ENCODE assay signal across 1 cellular context in genomic region chr1:244834596-244835275, GRCh38.
A peak's percentile ranks its signal among the peaks of the same experiment; 100 is the strongest.
TF ChIP-seq lines count a peak whose summit lies in the region.

No MANE protein-coding gene starts in this region.

TF ChIP-seq in K562, 482 proteins besides CTCF, POLR2A, EP300 and RAD21 (continued from another document and continues in another):
- TF ChIP-seq, protein P1, sequence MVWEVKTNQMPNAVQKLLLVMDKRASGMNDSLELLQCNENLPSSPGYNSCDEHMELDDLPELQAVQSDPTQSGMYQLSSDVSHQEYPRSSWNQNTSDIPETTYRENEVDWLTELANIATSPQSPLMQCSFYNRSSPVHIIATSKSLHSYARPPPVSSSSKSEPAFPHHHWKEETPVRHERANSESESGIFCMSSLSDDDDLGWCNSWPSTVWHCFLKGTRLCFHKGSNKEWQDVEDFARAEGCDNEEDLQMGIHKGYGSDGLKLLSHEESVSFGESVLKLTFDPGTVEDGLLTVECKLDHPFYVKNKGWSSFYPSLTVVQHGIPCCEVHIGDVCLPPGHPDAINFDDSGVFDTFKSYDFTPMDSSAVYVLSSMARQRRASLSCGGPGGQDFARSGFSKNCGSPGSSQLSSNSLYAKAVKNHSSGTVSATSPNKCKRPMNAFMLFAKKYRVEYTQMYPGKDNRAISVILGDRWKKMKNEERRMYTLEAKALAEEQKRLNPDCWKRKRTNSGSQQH (CRISPR knock-in tag; IDR thresholded peaks at IDR 0.05), result peak; percentile 21; the same call in 1 of the 2 replicates
- TF ChIP-seq ZNF263 (CRISPR knock-in tag; IDR thresholded peaks at IDR 0.05; ENCODE audit: borderline replicate concordance), result no peak
- no peak for TF ChIP-seq TOE1 (IDR thresholded peaks at IDR 0.05; ENCODE audit: borderline replicate concordance)
- TF ChIP-seq TOE1 (CRISPR knock-in tag; IDR thresholded peaks at IDR 0.05; ENCODE audit: borderline replicate concordance, low read depth), result peak; percentile 93; the same call in 1 of the 2 replicates
- TF ChIP-seq CHD1 (IDR thresholded peaks at IDR 0.05; ENCODE audit: low read length), result peak; percentile 97
- TF ChIP-seq ARID1B (IDR thresholded peaks at IDR 0.05), result 0 out of 2 replicates have a peak, but pooled peaks have one; percentile 10
- peak; percentile 57; the same call in 1 of the 2 replicates for TF ChIP-seq JUN (IDR thresholded peaks at IDR 0.05; ENCODE audit: borderline replicate concordance, low read depth, low read length)
- TF ChIP-seq JUN (CRISPR knock-in tag; IDR thresholded peaks at IDR 0.05; ENCODE audit: borderline replicate concordance), result 0 out of 2 replicates have a peak, but pooled peaks have one; percentile 22
- TF ChIP-seq BCOR (IDR thresholded peaks at IDR 0.05), result peak; percentile 6; the same call in 1 of the 2 replicates
- TF ChIP-seq ZNF740 (CRISPR knock-in tag; IDR thresholded peaks at IDR 0.05), result no peak; the same call in 1 of the 2 replicates
- peak in 1 of 2 experiments; percentile 71; a peak in 1 of 4 replicates for TF ChIP-seq ZNF740 (tag; IDR thresholded peaks at IDR 0.05)
- peak; percentile 1; the same call in 1 of the 2 replicates for TF ChIP-seq EGR1 (conservative IDR thresholded peaks at IDR 0.05)
- peak; percentile 81; the same call in 1 of the 2 replicates for TF ChIP-seq ZNF232 (CRISPR knock-in tag; IDR thresholded peaks at IDR 0.05)
- TF ChIP-seq ZC3H8 (IDR thresholded peaks at IDR 0.05), result peak; percentile 13; the same call in 1 of the 2 replicates
- TF ChIP-seq U2AF1 (optimal IDR thresholded peaks at IDR 0.05; ENCODE audit: low read depth, low read length), result no peak
- TF ChIP-seq JUND (IDR thresholded peaks at IDR 0.05; ENCODE audit: borderline replicate concordance, low read depth, low read length), result peak; percentile 60
- TF ChIP-seq JUND (tag; IDR thresholded peaks at IDR 0.05; ENCODE audit: borderline replicate concordance, low read depth, low read length), result peak; percentile 69; the same call in 2 of the 3 replicates
- TF ChIP-seq ZHX1 (conservative IDR thresholded peaks at IDR 0.05; ENCODE audit: low read length), result no peak; the same call in 1 of the 2 replicates
- no peak for TF ChIP-seq ELF4 (CRISPR knock-in tag; IDR thresholded peaks at IDR 0.05)
- no peak for TF ChIP-seq GTF2F1 (IDR thresholded peaks at IDR 0.05; ENCODE audit: low read depth, low read length)
- TF ChIP-seq E2F3 (CRISPR knock-in tag; IDR thresholded peaks at IDR 0.05), result peak; percentile 62; the same call in 1 of the 2 replicates
- no peak; a peak in 1 of 4 replicates for TF ChIP-seq SRF (CRISPR knock-in tag; IDR thresholded peaks at IDR 0.05)
- TF ChIP-seq CBX1 (IDR thresholded peaks at IDR 0.05; ENCODE audit: low read depth), result peak; percentile 92; the same call in 1 of the 2 replicates
- peak; percentile 80; the same call in 1 of the 2 replicates for TF ChIP-seq NR3C1 (CRISPR knock-in tag; IDR thresholded peaks at IDR 0.05)
- TF ChIP-seq PRPF4 (IDR thresholded peaks at IDR 0.05; ENCODE audit: insufficient read depth, low read depth, low read length, poor library complexity, severe bottlenecking), result peak; percentile 27
- TF ChIP-seq CUX1 (CRISPR knock-in tag; IDR thresholded peaks at IDR 0.05), result peak; percentile 83; the same call in 1 of the 2 replicates
- TF ChIP-seq NFRKB (IDR thresholded peaks at IDR 0.05; ENCODE audit: low read depth), result peak; percentile 98
- peak; percentile 87 for TF ChIP-seq GABPA (tag; conservative IDR thresholded peaks at IDR 0.05; ENCODE audit: low read depth)
- TF ChIP-seq TEAD1 (CRISPR knock-in tag; IDR thresholded peaks at IDR 0.05), result peak; percentile 45 to 95; a peak in 3 of 4 replicates
- TF ChIP-seq E2F8 (IDR thresholded peaks at IDR 0.05; ENCODE audit: low read depth, partially characterized antibody), result peak; percentile 35
- 0 out of 2 replicates have a peak, but pooled peaks have one; percentile 28 for TF ChIP-seq DDX20 (tag; IDR thresholded peaks at IDR 0.05; ENCODE audit: low read depth)
- TF ChIP-seq IFI16 (CRISPR knock-in tag; IDR thresholded peaks at IDR 0.05), result no peak
- TF ChIP-seq CXXC5 (CRISPR knock-in tag; IDR thresholded peaks at IDR 0.05), result peak; percentile 80
- TF ChIP-seq, protein P2, sequence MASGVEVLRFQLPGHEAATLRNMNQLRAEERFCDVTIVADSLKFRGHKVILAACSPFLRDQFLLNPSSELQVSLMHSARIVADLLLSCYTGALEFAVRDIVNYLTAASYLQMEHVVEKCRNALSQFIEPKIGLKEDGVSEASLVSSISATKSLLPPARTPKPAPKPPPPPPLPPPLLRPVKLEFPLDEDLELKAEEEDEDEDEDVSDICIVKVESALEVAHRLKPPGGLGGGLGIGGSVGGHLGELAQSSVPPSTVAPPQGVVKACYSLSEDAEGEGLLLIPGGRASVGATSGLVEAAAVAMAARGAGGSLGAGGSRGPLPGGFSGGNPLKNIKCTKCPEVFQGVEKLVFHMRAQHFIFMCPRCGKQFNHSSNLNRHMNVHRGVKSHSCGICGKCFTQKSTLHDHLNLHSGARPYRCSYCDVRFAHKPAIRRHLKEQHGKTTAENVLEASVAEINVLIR (CRISPR knock-in tag; IDR thresholded peaks at IDR 0.05), result 0 out of 2 replicates have a peak, but pooled peaks have one; percentile 13
- TF ChIP-seq SP1 (CRISPR knock-in tag; IDR thresholded peaks at IDR 0.05), result peak; percentile 77
- 0 out of 2 replicates have a peak, but pooled peaks have one; percentile 26 for TF ChIP-seq STAT5A (IDR thresholded peaks at IDR 0.05; ENCODE audit: borderline replicate concordance, low read length)
- peak; percentile 10 for TF ChIP-seq ZBTB17 (CRISPR knock-in tag; IDR thresholded peaks at IDR 0.05)
- peak; percentile 76 for TF ChIP-seq TAF1 (IDR thresholded peaks at IDR 0.05; ENCODE audit: control insufficient read depth, extremely low read depth, insufficient read depth, low read length, severe bottlenecking)
- TF ChIP-seq NFATC3 (IDR thresholded peaks at IDR 0.05), result peak; percentile 93
- no peak for TF ChIP-seq HMG20A (CRISPR knock-in tag; conservative IDR thresholded peaks at IDR 0.05)
- 0 out of 2 replicates have a peak, but pooled peaks have one; percentile 71 for TF ChIP-seq ARID4B (CRISPR knock-in tag; IDR thresholded peaks at IDR 0.05)
- TF ChIP-seq, protein P3, sequence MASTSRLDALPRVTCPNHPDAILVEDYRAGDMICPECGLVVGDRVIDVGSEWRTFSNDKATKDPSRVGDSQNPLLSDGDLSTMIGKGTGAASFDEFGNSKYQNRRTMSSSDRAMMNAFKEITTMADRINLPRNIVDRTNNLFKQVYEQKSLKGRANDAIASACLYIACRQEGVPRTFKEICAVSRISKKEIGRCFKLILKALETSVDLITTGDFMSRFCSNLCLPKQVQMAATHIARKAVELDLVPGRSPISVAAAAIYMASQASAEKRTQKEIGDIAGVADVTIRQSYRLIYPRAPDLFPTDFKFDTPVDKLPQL (IDR thresholded peaks at IDR 0.05; ENCODE audit: extremely low read depth, insufficient read length), result peak; percentile 59
- TF ChIP-seq ZNF507 (tag; conservative IDR thresholded peaks at IDR 0.05), result no peak
- TF ChIP-seq EP400 (IDR thresholded peaks at IDR 0.05), result peak; percentile 97
